In genomic region chr7:94912085-94912484, GRCh38 we compare ENCODE assay signal across 23 cellular contexts. TPM values are rescaled to one million over a fixed set of nuclear protein-coding genes. Genes with fewer than 3 reads are reported as not detected.
DNase-seq lines count a peak whose midpoint lies in the region; ATAC-seq and TF ChIP-seq lines count a peak whose summit lies in the region.
"Had no signal": no experiment of that assay in that cellular context is flagged by ENCODE, and none has a peak within 500 bp of the region (broad histone marks: within the 10 kb centered on the region; RNA-seq: fewer than 3 reads in every experiment).

No MANE protein-coding gene starts in this region.

- H3K4me3 Mint-ChIP-seq in neural crest cell, result peak overlapping the region; percentile 48
- no peak overlapping the region for H3K4me3 Mint-ChIP-seq in activated naive CD4-positive, alpha-beta T cell treated with anti-CD3 and anti-CD28 coated beads for 36 hours
- H3K4me3 Mint-ChIP-seq: activated CD4-positive, alpha-beta memory T cell treated with anti-CD3 and anti-CD28 coated beads, Interleukin-2, amount 10 ng/mL, durations not matched to agents 7 days and 5 days; central memory CD8-positive, alpha-beta T cell had no signal

- no peak for ATAC-seq in HG02588 (IDR thresholded peaks at IDR 0.05; ENCODE audit: unreplicated experiment)
- ATAC-seq: K562, right cardiac atrium, SK-N-SH treated with all-trans-retinoic acid at 6 μM for 48 hours had no signal

- H3K9me3 Mint-ChIP-seq in neural crest cell, result no peaks in the 10 kb centered on the region
- no peaks in the 10 kb centered on the region for H3K9me3 Mint-ChIP-seq in activated naive CD4-positive, alpha-beta T cell treated with anti-CD3 and anti-CD28 coated beads for 36 hours
- H3K9me3 Mint-ChIP-seq: activated CD4-positive, alpha-beta memory T cell treated with anti-CD3 and anti-CD28 coated beads, Interleukin-2, amount 10 ng/mL, durations not matched to agents 7 days and 5 days; central memory CD8-positive, alpha-beta T cell had no signal

- H3K9me3 ChIP-seq in endocrine pancreas (ENCODE audit: control insufficient read depth, low read length), result no peaks in the 10 kb centered on the region
- H3K9me3 ChIP-seq: neutrophil, vagina had no signal

- H3K27me3 ChIP-seq in endocrine pancreas (ENCODE audit: control insufficient read depth, insufficient read depth, low read length), result no peaks in the 10 kb centered on the region
- H3K27me3 ChIP-seq: vagina had no signal

- H3K9ac ChIP-seq in endocrine pancreas (ENCODE audit: control insufficient read depth, insufficient read depth, low read length), result no peak overlapping the region

- in situ Hi-C loops in ACHN (cut with HindIII; ENCODE audit: low pct_ligation_motif_present, low pct_unique_long_range_greater_than_20kb, low sequenced_read_pairs), result no loop called here

- H3K27ac Mint-ChIP-seq in neural crest cell (ENCODE audit: unreplicated experiment), result no peak overlapping the region
- no peak overlapping the region for H3K27ac Mint-ChIP-seq in activated naive CD4-positive, alpha-beta T cell treated with anti-CD3 and anti-CD28 coated beads for 36 hours
- H3K27ac Mint-ChIP-seq: activated CD4-positive, alpha-beta memory T cell treated with anti-CD3 and anti-CD28 coated beads, Interleukin-2, amount 10 ng/mL, durations not matched to agents 7 days and 5 days had no signal

- H3K36me3 ChIP-seq in endocrine pancreas (ENCODE audit: control insufficient read depth, insufficient read depth, low read length), result no peaks in the 10 kb centered on the region
- H3K36me3 ChIP-seq: neutrophil, vagina had no signal

- intact Hi-C loops in activated naive CD4-positive, alpha-beta T cell treated with anti-CD3 and anti-CD28 coated beads for 36 hours (cut with micrococcal nuclease), result no loop called here

- H3K4me3 ChIP-seq in endocrine pancreas (ENCODE audit: control insufficient read depth, insufficient read depth, low read length), result peak overlapping the region; percentile 22
- H3K4me3 ChIP-seq: K562, vagina had no signal

- no peaks in the 10 kb centered on the region for H3K27me3 Mint-ChIP-seq in neural crest cell (ENCODE audit: low read depth)
- peaks cover 35% of the 10 kb centered on the region for H3K27me3 Mint-ChIP-seq in activated naive CD4-positive, alpha-beta T cell treated with anti-CD3 and anti-CD28 coated beads for 36 hours (ENCODE audit: low read depth)

- peaks cover 28% of the 10 kb centered on the region for H3K4me1 ChIP-seq in endocrine pancreas (ENCODE audit: control insufficient read depth, insufficient read depth, low read length)

- CTCF ChIA-PET in activated naive CD4-positive, alpha-beta T cell treated with anti-CD3 and anti-CD28 coated beads for 36 hours (lab: Charles Lee), result interaction anchor here (0.6 kb wide), 1 partner anchor 694 kb away, joined by 3 read pairs; no protein-coding TSS in a partner anchor

- no peak for TF ChIP-seq CTCF in neural crest cell (conservative IDR thresholded peaks at IDR 0.05)

- peaks cover 9% of the 10 kb centered on the region for H3K36me3 Mint-ChIP-seq in neural crest cell (ENCODE audit: low read depth)
- H3K36me3 Mint-ChIP-seq in activated naive CD4-positive, alpha-beta T cell treated with anti-CD3 and anti-CD28 coated beads for 36 hours (ENCODE audit: low read depth), result no peaks in the 10 kb centered on the region

- peaks cover 56% of the 10 kb centered on the region for H3K4me1 Mint-ChIP-seq in neural crest cell
- peaks cover 3% of the 10 kb centered on the region for H3K4me1 Mint-ChIP-seq in activated naive CD4-positive, alpha-beta T cell treated with anti-CD3 and anti-CD28 coated beads for 36 hours (ENCODE audit: low read depth)
- H3K4me1 Mint-ChIP-seq: central memory CD8-positive, alpha-beta T cell had no signal

- DNase-seq in ACHN, result peak; percentile 34
- DNase-seq in NCI-H69 (lab: John Stamatoyannopoulos, UW), result peak; percentile 13
- no peak for DNase-seq in neural crest cell (ENCODE audit: low read depth, low spot score)
- no peak for DNase-seq in NCI-H1048 (lab: John Stamatoyannopoulos, UW)
- no peak for DNase-seq in activated naive CD4-positive, alpha-beta T cell treated with anti-CD3 and anti-CD28 coated beads for 36 hours
- no peak for DNase-seq in stimulated activated CD4-positive, alpha-beta T cell treated with anti-CD3 and anti-CD28 coated beads, Interleukin-12 subunit alpha, Interleukin-12 subunit beta, amount 100 ng/mL, for 4 hours
- DNase-seq: activated CD4-positive, alpha-beta memory T cell treated with anti-CD3 and anti-CD28 coated beads, Interleukin-2, amount 10 ng/mL, durations not matched to agents 7 days and 5 days; activated CD4-positive, CD25-positive, alpha-beta regulatory T cell; activated naive CD4-positive, alpha-beta T cell treated with Interleukin-2 at 50 U/mL for 16 hours; anterior cingulate cortex; foreskin melanocyte; MM.1S; NCI-H1694; NK-92 treated with Interleukin-12 subunit alpha and Interleukin-12 subunit beta, amount 100 ng/mL, for 24 hours; right cardiac atrium; T-helper 9 cell had no signal

RNA-seq across cellular contexts. Expression of gene PPP1R9A, which starts 4.7 kb away (rescaled TPM):
- 21.2 and 22.7 TPM in 2 replicates for total RNA-seq in neural crest cell
- total RNA-seq in activated naive CD4-positive, alpha-beta T cell treated with anti-CD3 and anti-CD28 coated beads for 36 hours, result not detected
- total RNA-seq: activated CD4-positive, alpha-beta memory T cell treated with anti-CD3 and anti-CD28 coated beads, Interleukin-2, amount 10 ng/mL, durations not matched to agents 7 days and 5 days had no signal

Comparison
In these comparisons a context has a peak if more than half of its experiments do, and no peak if none do; other contexts are left out.
1. DNase-seq: peak in ACHN (single experiment) and NCI-H69 (single experiment); none in neural crest cell (single experiment), NCI-H1048 (single experiment), activated naive CD4-positive, alpha-beta T cell treated with anti-CD3 and anti-CD28 coated beads for 36 hours (single experiment) and stimulated activated CD4-positive, alpha-beta T cell treated with anti-CD3 and anti-CD28 coated beads, Interleukin-12 subunit alpha, Interleukin-12 subunit beta, amount 100 ng/mL, for 4 hours (single experiment).
2. RNA of gene PPP1R9A, which starts 4.7 kb away (total RNA-seq): 21.2 to 22.7 TPM in neural crest cell; not detected in activated naive CD4-positive, alpha-beta T cell treated with anti-CD3 and anti-CD28 coated beads for 36 hours; every median in the first group is over 10 times any median in the second.